Comparison of ENCODE assay signal across 16 cellular contexts in genomic region chr1:206457408-206457807, GRCh38. TPM values are rescaled to one million over a fixed set of nuclear protein-coding genes. Genes with fewer than 3 reads are reported as not detected.
A peak's percentile ranks its signal among the peaks of the same experiment; 100 is the strongest.
DNase-seq lines count a peak whose midpoint lies in the region; ATAC-seq and TF ChIP-seq lines count a peak whose summit lies in the region.
"Had no signal": no experiment of that assay in that cellular context is flagged by ENCODE, and none has a peak within 500 bp of the region (broad histone marks: within the 10 kb centered on the region; RNA-seq: fewer than 3 reads in every experiment).

No MANE protein-coding gene starts in this region.

- no peak for TF ChIP-seq CTCF in PC-3 (conservative IDR thresholded peaks at IDR 0.05; ENCODE audit: low read depth, low read length)
- TF ChIP-seq CTCF in nephron (IDR thresholded peaks at IDR 0.05; ENCODE audit: unreplicated experiment in 3 of 3) = no peak

- peak; percentile 42 to 64 for ATAC-seq in activated CD4-positive, CD25-positive, alpha-beta regulatory T cell treated with anti-CD3 and anti-CD28 coated beads, Interleukin-2, amount 50 U/mL, for 24 hours
- ATAC-seq in PC-3 = peak; percentile 26
- peak; percentile 70 for ATAC-seq in esophagus mucosa
- no peak for ATAC-seq in GM18909 (IDR thresholded peaks at IDR 0.05; ENCODE audit: poor library complexity, unreplicated experiment)

- H3K9me2 ChIP-seq in PC-3 (replicated peaks; ENCODE audit: low read length) = no peaks in the 10 kb centered on the region

- no peaks in the 10 kb centered on the region for H3F3A ChIP-seq in PC-3 (ENCODE audit: low read length, unreplicated experiment)

- CTCF ChIA-PET in PC-3 (lab: Charles Lee) = no interaction called here

- peaks cover 46% of the 10 kb centered on the region for H3K4me1 Mint-ChIP-seq in nephron

- intact Hi-C loops in PC-3 (cut with micrococcal nuclease) = no loop called here

- H3K9me3 ChIP-seq in PC-3 (ENCODE audit: low read length) = no peaks in the 10 kb centered on the region
- H3K9me3 ChIP-seq: thyroid gland had no signal

- H3K36me3 Mint-ChIP-seq in nephron (ENCODE audit: low read depth) = peaks cover 64% of the 10 kb centered on the region

- peaks cover 9% of the 10 kb centered on the region for H3K27me3 Mint-ChIP-seq in nephron (ENCODE audit: low read depth)

- no peaks in the 10 kb centered on the region for H3K9me3 Mint-ChIP-seq in nephron
- H3K9me3 Mint-ChIP-seq: H9 had no signal

- peak overlapping the region; percentile 43 for H3K4me2 ChIP-seq in PC-3 (ENCODE audit: low read length)

- no peak overlapping the region for H3K4me3 Mint-ChIP-seq in nephron
- H3K4me3 Mint-ChIP-seq: H9 had no signal

- H3K27ac Mint-ChIP-seq in nephron = peak overlapping the region in 2 of 3 experiments; percentile 85 to 88

- H3K4me3 ChIP-seq in PC-3 (ENCODE audit: low read length) = no peak overlapping the region
- H3K4me3 ChIP-seq: thyroid gland had no signal

- no peak overlapping the region for H3K9ac ChIP-seq in PC-3 (ENCODE audit: low read length)

- peaks cover 7% of the 10 kb centered on the region; the same call in 1 of the 2 replicates for H3K36me3 ChIP-seq in PC-3 (ENCODE audit: low read depth, low read length)

- H3K27me3 ChIP-seq in PC-3 (ENCODE audit: low read length) = no peaks in the 10 kb centered on the region
- H3K27me3 ChIP-seq: thyroid gland had no signal

- no peak for DNase-seq in activated CD4-positive, CD25-positive, alpha-beta regulatory T cell (lab: John Stamatoyannopoulos, UW)
- DNase-seq in PC-3 = peak; percentile 57
- no peak for DNase-seq in DMS 273 (lab: John Stamatoyannopoulos, UW; ENCODE audit: unreplicated experiment)
- no peak for DNase-seq in COLO668 (lab: John Stamatoyannopoulos, UW; ENCODE audit: unreplicated experiment)
- DNase-seq: 8988T; activated CD4-positive, alpha-beta T cell treated with anti-CD3 and anti-CD28 coated beads, Interleukin-2, amount 50 U/mL, for 4 hours; activated gamma-delta T cell; H9; hypothalamus; occipital lobe; stimulated activated CD4-positive, alpha-beta T cell treated with anti-CD3 and anti-CD28 coated beads, Interleukin-12 subunit alpha, Interleukin-12 subunit beta, amount 100 ng/mL, for 4 hours; thyroid gland had no signal

- peak overlapping the region; percentile 32 for H3K27ac ChIP-seq in PC-3 (ENCODE audit: low read length)
- H3K27ac ChIP-seq: thyroid gland had no signal

- BruUV-seq in PC-3 (replicated peaks; lab: Mats Ljungman, UMichigan) = no TSS peak

- no peaks in the 10 kb centered on the region for H3K79me2 ChIP-seq in PC-3 (ENCODE audit: low read length)

- POLR2A ChIA-PET in PC-3 (lab: Charles Lee; ENCODE audit: unreplicated experiment) = interaction anchor here (1.0 kb wide), 1 partner anchor 12 kb away, joined by 3 read pairs; no protein-coding TSS in a partner anchor

- H3K4me1 ChIP-seq in PC-3 (ENCODE audit: insufficient read depth, low read length) = peaks cover 16% of the 10 kb centered on the region

- H2AFZ ChIP-seq in PC-3 (ENCODE audit: low read length) = no peak overlapping the region

- no peaks in the 10 kb centered on the region for H4K20me1 ChIP-seq in PC-3 (ENCODE audit: low read length)

RNA-seq across cellular contexts. Expression of gene IKBKE, which starts 12.9 kb away (rescaled TPM):
- total RNA-seq in PC-3 (2014; rRNA removed) (27.0 and 28.3 TPM in 2 replicates), esophagus mucosa (14.2 TPM)

RNA-seq across cellular contexts. Expression of gene RASSF5, which starts 49.9 kb away (rescaled TPM):
- 15.5 and 16.0 TPM in 2 replicates for total RNA-seq in PC-3 (2014; rRNA removed)
- total RNA-seq in esophagus mucosa = 38.7 TPM
